10 cellular contexts compared by ENCODE assay signal in the genomic region with DNA sequence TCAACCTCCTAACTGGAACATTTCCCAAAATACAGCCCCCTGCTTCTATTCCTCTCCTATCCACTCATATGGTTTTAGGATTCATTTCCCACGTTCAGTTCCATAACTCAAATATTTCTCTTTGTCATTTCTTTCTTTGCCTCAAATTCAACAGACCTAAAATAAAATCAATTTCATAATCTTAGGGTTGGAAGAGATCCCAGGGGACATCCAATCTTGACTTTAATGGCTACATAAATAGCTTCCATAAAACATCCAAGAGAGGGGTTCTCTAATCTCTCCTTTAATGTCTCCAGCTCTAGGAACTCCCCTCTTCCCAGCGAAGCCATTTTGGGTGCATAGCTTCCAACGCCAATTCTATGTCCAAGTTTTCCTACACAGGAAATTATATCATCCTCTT.
"Had no signal": no experiment of that assay in that cellular context is flagged by ENCODE, and none has a peak within 500 bp of the region (broad histone marks: within the 10 kb centered on the region; RNA-seq: fewer than 3 reads in every experiment).

No MANE protein-coding gene starts in this region.

- H3K27ac Mint-ChIP-seq: activated naive CD8-positive, alpha-beta T cell treated with anti-CD3 and anti-CD28 coated beads for 36 hours; WTC11 had no signal

- H3K27me3 Mint-ChIP-seq: activated CD4-positive, alpha-beta T cell treated with anti-CD3 and anti-CD28 coated beads, Interleukin-2, amount 10 ng/mL, durations not matched to agents 24 days and 14 days; activated naive CD8-positive, alpha-beta T cell treated with anti-CD3 and anti-CD28 coated beads for 36 hours had no signal

- H3K4me1 Mint-ChIP-seq: WTC11 had no signal

- H3K4me3 ChIP-seq: cardiac muscle cell, right atrium auricular region had no signal

- H3K4me1 ChIP-seq: right atrium auricular region had no signal

- ATAC-seq: WTC11 had no signal

- H3K27ac ChIP-seq: cardiac muscle cell, right atrium auricular region had no signal

- H3K4me3 Mint-ChIP-seq: activated CD4-positive, alpha-beta T cell treated with anti-CD3 and anti-CD28 coated beads, Interleukin-2, amount 10 ng/mL, durations not matched to agents 24 days and 14 days; activated naive CD8-positive, alpha-beta T cell treated with anti-CD3 and anti-CD28 coated beads for 36 hours; WTC11 had no signal

- H3K36me3 ChIP-seq: cardiac muscle cell, right atrium auricular region had no signal

- H3K27me3 ChIP-seq: right atrium auricular region had no signal

- DNase-seq: activated CD4-positive, alpha-beta T cell treated with anti-CD3 and anti-CD28 coated beads, Interleukin-2, amount 10 ng/mL, durations not matched to agents 24 days and 14 days; activated gamma-delta T cell treated with Interleukin-2 at 50 U/mL for 16 hours; activated naive CD8-positive, alpha-beta T cell treated with anti-CD3 and anti-CD28 coated beads for 36 hours; anterior cingulate cortex; hippocampal formation; kidney glomerular epithelial cell; small intestine had no signal
